1 cellular context compared by ENCODE assay signal in genomic region chr2:222733470-222733845, GRCh38.
TF ChIP-seq lines count a peak whose summit lies in the region.

No MANE protein-coding gene starts in this region.

TF ChIP-seq in HepG2, 621 proteins besides CTCF, POLR2A, EP300 and RAD21 (continued from another document and continues in another):
- TF ChIP-seq, protein P1, sequence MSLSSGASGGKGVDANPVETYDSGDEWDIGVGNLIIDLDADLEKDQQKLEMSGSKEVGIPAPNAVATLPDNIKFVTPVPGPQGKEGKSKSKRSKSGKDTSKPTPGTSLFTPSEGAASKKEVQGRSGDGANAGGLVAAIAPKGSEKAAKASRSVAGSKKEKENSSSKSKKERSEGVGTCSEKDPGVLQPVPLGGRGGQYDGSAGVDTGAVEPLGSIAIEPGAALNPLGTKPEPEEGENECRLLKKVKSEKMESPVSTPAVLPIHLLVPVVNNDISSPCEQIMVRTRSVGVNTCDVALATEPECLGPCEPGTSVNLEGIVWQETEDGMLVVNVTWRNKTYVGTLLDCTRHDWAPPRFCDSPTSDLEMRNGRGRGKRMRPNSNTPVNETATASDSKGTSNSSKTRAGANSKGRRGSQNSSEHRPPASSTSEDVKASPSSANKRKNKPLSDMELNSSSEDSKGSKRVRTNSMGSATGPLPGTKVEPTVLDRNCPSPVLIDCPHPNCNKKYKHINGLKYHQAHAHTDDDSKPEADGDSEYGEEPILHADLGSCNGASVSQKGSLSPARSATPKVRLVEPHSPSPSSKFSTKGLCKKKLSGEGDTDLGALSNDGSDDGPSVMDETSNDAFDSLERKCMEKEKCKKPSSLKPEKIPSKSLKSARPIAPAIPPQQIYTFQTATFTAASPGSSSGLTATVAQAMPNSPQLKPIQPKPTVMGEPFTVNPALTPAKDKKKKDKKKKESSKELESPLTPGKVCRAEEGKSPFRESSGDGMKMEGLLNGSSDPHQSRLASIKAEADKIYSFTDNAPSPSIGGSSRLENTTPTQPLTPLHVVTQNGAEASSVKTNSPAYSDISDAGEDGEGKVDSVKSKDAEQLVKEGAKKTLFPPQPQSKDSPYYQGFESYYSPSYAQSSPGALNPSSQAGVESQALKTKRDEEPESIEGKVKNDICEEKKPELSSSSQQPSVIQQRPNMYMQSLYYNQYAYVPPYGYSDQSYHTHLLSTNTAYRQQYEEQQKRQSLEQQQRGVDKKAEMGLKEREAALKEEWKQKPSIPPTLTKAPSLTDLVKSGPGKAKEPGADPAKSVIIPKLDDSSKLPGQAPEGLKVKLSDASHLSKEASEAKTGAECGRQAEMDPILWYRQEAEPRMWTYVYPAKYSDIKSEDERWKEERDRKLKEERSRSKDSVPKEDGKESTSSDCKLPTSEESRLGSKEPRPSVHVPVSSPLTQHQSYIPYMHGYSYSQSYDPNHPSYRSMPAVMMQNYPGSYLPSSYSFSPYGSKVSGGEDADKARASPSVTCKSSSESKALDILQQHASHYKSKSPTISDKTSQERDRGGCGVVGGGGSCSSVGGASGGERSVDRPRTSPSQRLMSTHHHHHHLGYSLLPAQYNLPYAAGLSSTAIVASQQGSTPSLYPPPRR (CRISPR knock-in tag; IDR thresholded peaks at IDR 0.05; ENCODE audit: borderline replicate concordance), result peak; percentile 39
- TF ChIP-seq FOXM1 (CRISPR knock-in tag; IDR thresholded peaks at IDR 0.05), result no peak
- no peak for TF ChIP-seq YY1 (IDR thresholded peaks at IDR 0.05; ENCODE audit: insufficient read depth, insufficient replicate concordance, low read depth, low read length)
- TF ChIP-seq PHF5A (CRISPR knock-in tag; IDR thresholded peaks at IDR 0.05; ENCODE audit: low read depth, unreplicated experiment), result no peak
- no peak for TF ChIP-seq ZNF318 (CRISPR knock-in tag; IDR thresholded peaks at IDR 0.05)
- TF ChIP-seq, protein P2, sequence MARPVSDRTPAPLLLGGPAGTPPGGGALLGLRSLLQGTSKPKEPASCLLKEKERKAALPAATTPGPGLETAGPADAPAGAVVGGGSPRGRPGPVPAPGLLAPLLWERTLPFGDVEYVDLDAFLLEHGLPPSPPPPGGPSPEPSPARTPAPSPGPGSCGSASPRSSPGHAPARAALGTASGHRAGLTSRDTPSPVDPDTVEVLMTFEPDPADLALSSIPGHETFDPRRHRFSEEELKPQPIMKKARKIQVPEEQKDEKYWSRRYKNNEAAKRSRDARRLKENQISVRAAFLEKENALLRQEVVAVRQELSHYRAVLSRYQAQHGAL (CRISPR knock-in tag; IDR thresholded peaks at IDR 0.05; ENCODE audit: not compliant biosample characterization), result no peak
- no peak for TF ChIP-seq CCAR2 (optimal IDR thresholded peaks at IDR 0.05; ENCODE audit: low read depth, low read length)
- TF ChIP-seq REL (CRISPR knock-in tag; conservative IDR thresholded peaks at IDR 0.05), result no peak
- TF ChIP-seq, protein P3, sequence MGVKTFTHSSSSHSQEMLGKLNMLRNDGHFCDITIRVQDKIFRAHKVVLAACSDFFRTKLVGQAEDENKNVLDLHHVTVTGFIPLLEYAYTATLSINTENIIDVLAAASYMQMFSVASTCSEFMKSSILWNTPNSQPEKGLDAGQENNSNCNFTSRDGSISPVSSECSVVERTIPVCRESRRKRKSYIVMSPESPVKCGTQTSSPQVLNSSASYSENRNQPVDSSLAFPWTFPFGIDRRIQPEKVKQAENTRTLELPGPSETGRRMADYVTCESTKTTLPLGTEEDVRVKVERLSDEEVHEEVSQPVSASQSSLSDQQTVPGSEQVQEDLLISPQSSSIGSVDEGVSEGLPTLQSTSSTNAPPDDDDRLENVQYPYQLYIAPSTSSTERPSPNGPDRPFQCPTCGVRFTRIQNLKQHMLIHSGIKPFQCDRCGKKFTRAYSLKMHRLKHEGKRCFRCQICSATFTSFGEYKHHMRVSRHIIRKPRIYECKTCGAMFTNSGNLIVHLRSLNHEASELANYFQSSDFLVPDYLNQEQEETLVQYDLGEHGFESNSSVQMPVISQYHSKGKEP (CRISPR knock-in tag; IDR thresholded peaks at IDR 0.05), result no peak
- TF ChIP-seq STAT6 (CRISPR knock-in tag; IDR thresholded peaks at IDR 0.05; ENCODE audit: borderline replicate concordance), result no peak
- TF ChIP-seq MTA3 (CRISPR knock-in tag; IDR thresholded peaks at IDR 0.05), result no peak
- no peak for TF ChIP-seq RFX1 (IDR thresholded peaks at IDR 0.05)
- TF ChIP-seq PTBP1 (IDR thresholded peaks at IDR 0.05; ENCODE audit: low read depth, low read length, poor library complexity, severe bottlenecking), result no peak
- TF ChIP-seq GABPA (IDR thresholded peaks at IDR 0.05; ENCODE audit: low read depth, low read length), result no peak
- TF ChIP-seq GABPA (CRISPR knock-in tag; IDR thresholded peaks at IDR 0.05; ENCODE audit: low read depth), result no peak
- TF ChIP-seq HNF4G (IDR thresholded peaks at IDR 0.05; ENCODE audit: borderline replicate concordance, low read depth, low read length), result peak; percentile 19; the same call in 1 of the 2 replicates
- no peak for TF ChIP-seq HNF4G (CRISPR knock-in tag; IDR thresholded peaks at IDR 0.05; ENCODE audit: borderline replicate concordance, low read depth)
- no peak for TF ChIP-seq SP1 (IDR thresholded peaks at IDR 0.05)
- no peak; the same call in 1 of the 2 replicates for TF ChIP-seq SP1 (CRISPR knock-in tag; IDR thresholded peaks at IDR 0.05)
- TF ChIP-seq ZNF614 (CRISPR knock-in tag; IDR thresholded peaks at IDR 0.05; ENCODE audit: borderline replicate concordance), result no peak
- no peak for TF ChIP-seq ZNF891 (CRISPR knock-in tag; IDR thresholded peaks at IDR 0.05)
- no peak for TF ChIP-seq FOSL2 (CRISPR knock-in tag; IDR thresholded peaks at IDR 0.05)
- no peak for TF ChIP-seq ZFP36L2 (CRISPR knock-in tag; IDR thresholded peaks at IDR 0.05)
- TF ChIP-seq CHD4 (IDR thresholded peaks at IDR 0.05; ENCODE audit: borderline replicate concordance, low read length), result 0 out of 2 replicates have a peak, but pooled peaks have one; percentile 30
- TF ChIP-seq LCORL (IDR thresholded peaks at IDR 0.05), result no peak
- TF ChIP-seq LCORL (CRISPR knock-in tag; IDR thresholded peaks at IDR 0.05), result peak; percentile 30; the same call in 1 of the 2 replicates
- TF ChIP-seq KDM6A (CRISPR knock-in tag; IDR thresholded peaks at IDR 0.05; ENCODE audit: low read depth), result peak; percentile 48
- no peak for TF ChIP-seq ZNF275 (CRISPR knock-in tag; IDR thresholded peaks at IDR 0.05; ENCODE audit: borderline replicate concordance)
- no peak for TF ChIP-seq ZNF674 (CRISPR knock-in tag; IDR thresholded peaks at IDR 0.05; ENCODE audit: low read depth)
- no peak for TF ChIP-seq ZNF124 (CRISPR knock-in tag; IDR thresholded peaks at IDR 0.05)
- TF ChIP-seq, protein P4, sequence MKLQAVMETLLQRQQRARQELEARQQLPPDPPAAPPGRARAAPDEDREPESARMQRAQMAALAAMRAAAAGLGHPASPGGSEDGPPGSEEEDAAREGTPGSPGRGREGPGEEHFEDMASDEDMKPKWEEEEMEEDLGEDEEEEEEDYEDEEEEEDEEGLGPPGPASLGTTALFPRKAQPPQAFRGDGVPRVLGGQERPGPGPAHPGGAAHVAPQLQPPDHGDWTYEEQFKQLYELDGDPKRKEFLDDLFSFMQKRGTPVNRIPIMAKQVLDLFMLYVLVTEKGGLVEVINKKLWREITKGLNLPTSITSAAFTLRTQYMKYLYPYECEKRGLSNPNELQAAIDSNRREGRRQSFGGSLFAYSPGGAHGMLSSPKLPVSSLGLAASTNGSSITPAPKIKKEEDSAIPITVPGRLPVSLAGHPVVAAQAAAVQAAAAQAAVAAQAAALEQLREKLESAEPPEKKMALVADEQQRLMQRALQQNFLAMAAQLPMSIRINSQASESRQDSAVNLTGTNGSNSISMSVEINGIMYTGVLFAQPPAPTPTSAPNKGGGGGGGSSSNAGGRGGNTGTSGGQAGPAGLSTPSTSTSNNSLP (IDR thresholded peaks at IDR 0.05; ENCODE audit: low read depth, low read length), result 0 out of 2 replicates have a peak, but pooled peaks have one; percentile 17
- TF ChIP-seq ZNF629 (CRISPR knock-in tag; conservative IDR thresholded peaks at IDR 0.05), result no peak
- TF ChIP-seq ZNF224 (CRISPR knock-in tag; IDR thresholded peaks at IDR 0.05), result no peak
- TF ChIP-seq HNF4A (CRISPR knock-in tag; IDR thresholded peaks at IDR 0.05), result peak; percentile 37; the same call in 1 of the 2 replicates
- peak; percentile 95 for TF ChIP-seq HMG20B (CRISPR knock-in tag; conservative IDR thresholded peaks at IDR 0.05)
- no peak for TF ChIP-seq ZNF205 (CRISPR knock-in tag; IDR thresholded peaks at IDR 0.05)
